In genomic region chr2:137208361-137208973, GRCh38 we compare ENCODE assay signal across 13 cellular contexts.
DNase-seq lines count a peak whose midpoint lies in the region; ATAC-seq, FAIRE-seq and TF ChIP-seq lines count a peak whose summit lies in the region.
"Had no signal": no experiment of that assay in that cellular context is flagged by ENCODE, and none has a peak within 500 bp of the region (broad histone marks: within the 10 kb centered on the region; RNA-seq: fewer than 3 reads in every experiment).

No MANE protein-coding gene starts in this region.

- peak overlapping the region; percentile 9 for H2AFZ ChIP-seq in hepatocyte

- TF ChIP-seq POLR2A in adrenal gland (IDR thresholded peaks at IDR 0.05): no peak
- no peak for TF ChIP-seq POLR2A in gastrocnemius medialis (IDR thresholded peaks at IDR 0.05)

- FAIRE-seq in urothelium cell line (lab: Jason Lieb, UNC): no peak

- no peak for ATAC-seq in gastrocnemius medialis
- ATAC-seq: left lobe of liver had no signal

- TF ChIP-seq CTCF in adrenal gland (IDR thresholded peaks at IDR 0.05) (no peak), hepatocyte (IDR thresholded peaks at IDR 0.05; ENCODE audit: poor library complexity) (no peak), gastrocnemius medialis (IDR thresholded peaks at IDR 0.05 in 4 of 5, conservative IDR thresholded peaks at IDR 0.05 in 1 of 5) (no peak), osteocyte (IDR thresholded peaks at IDR 0.05) (no peak)

- peaks cover 2% of the 10 kb centered on the region for H3K27me3 Mint-ChIP-seq in osteocyte (ENCODE audit: unreplicated experiment)
- H3K27me3 Mint-ChIP-seq: activated T-cell treated with anti-CD3 and anti-CD28 coated beads, Interleukin-2, amount 50 U/mL, for 24 hours; CD8-positive, alpha-beta memory T cell had no signal

- no peaks in the 10 kb centered on the region for H3K36me3 Mint-ChIP-seq in osteocyte (ENCODE audit: unreplicated experiment)
- H3K36me3 Mint-ChIP-seq: CD8-positive, alpha-beta memory T cell had no signal

- H3K4me3 ChIP-seq in adrenal gland (no peak overlapping the region), hepatocyte (no peak overlapping the region), gastrocnemius medialis (no peak overlapping the region)
- H3K4me3 ChIP-seq: smooth muscle cell had no signal

- no peaks in the 10 kb centered on the region for H4K20me1 ChIP-seq in hepatocyte (ENCODE audit: insufficient read depth, poor library complexity, severe bottlenecking)

- H3K27ac Mint-ChIP-seq in osteocyte (ENCODE audit: unreplicated experiment): no peak overlapping the region
- H3K27ac Mint-ChIP-seq: activated T-cell treated with anti-CD3 and anti-CD28 coated beads, Interleukin-2, amount 50 U/mL, for 24 hours; CD8-positive, alpha-beta memory T cell had no signal

- H3K27me3 ChIP-seq in adrenal gland: no peaks in the 10 kb centered on the region
- H3K27me3 ChIP-seq in hepatocyte: no peaks in the 10 kb centered on the region
- H3K27me3 ChIP-seq in gastrocnemius medialis: no peaks in the 10 kb centered on the region

- intact Hi-C loops in adrenal gland (cut with DNase I) (no loop called here), gastrocnemius medialis (cut with DNase I; ENCODE audit: low total_unique reads) (no loop called here)

- no peak overlapping the region for H3K27ac ChIP-seq in adrenal gland
- H3K27ac ChIP-seq in hepatocyte: peak overlapping the region; percentile 83
- H3K27ac ChIP-seq in gastrocnemius medialis: no peak overlapping the region

- H3K4me2 ChIP-seq in hepatocyte: peak overlapping the region; percentile 16
- H3K4me2 ChIP-seq: smooth muscle cell had no signal

- no peaks in the 10 kb centered on the region for H3K9me3 Mint-ChIP-seq in osteocyte (ENCODE audit: unreplicated experiment)
- H3K9me3 Mint-ChIP-seq: activated T-cell treated with anti-CD3 and anti-CD28 coated beads, Interleukin-2, amount 50 U/mL, for 24 hours; neural crest cell had no signal

- H3K79me2 ChIP-seq in hepatocyte: no peaks in the 10 kb centered on the region

- H3K4me1 ChIP-seq in adrenal gland (replicated peaks in 1 of 2): no peaks in the 10 kb centered on the region
- H3K4me1 ChIP-seq in hepatocyte (ENCODE audit: insufficient read depth): peaks cover 8% of the 10 kb centered on the region
- H3K4me1 ChIP-seq in gastrocnemius medialis: no peaks in the 10 kb centered on the region

- H3K36me3 ChIP-seq in adrenal gland (replicated peaks in 1 of 2) (no peaks in the 10 kb centered on the region), hepatocyte (replicated peaks; ENCODE audit: insufficient read depth, low read depth) (no peaks in the 10 kb centered on the region), gastrocnemius medialis (no peaks in the 10 kb centered on the region)

- no peaks in the 10 kb centered on the region for H3K9me3 ChIP-seq in adrenal gland (replicated peaks in 1 of 3)
- no peaks in the 10 kb centered on the region for H3K9me3 ChIP-seq in hepatocyte (ENCODE audit: low read depth)
- H3K9me3 ChIP-seq in gastrocnemius medialis: no peaks in the 10 kb centered on the region

- H3K9me2 ChIP-seq in hepatocyte (replicated peaks; ENCODE audit: insufficient read depth): no peaks in the 10 kb centered on the region

- WGBS in adrenal gland, 4 donors: 80 to 84% (median 83%) methylated on average over 4 of the region's 4 CpGs
- WGBS in hepatocyte (ENCODE audit: low lambda C conversion rate, missing lambda C conversion rate): 21% methylated on average over 4 of the region's 4 CpGs

- DNase-seq in HPDE6-E6E7 (ENCODE audit: extremely low spot score) (peak; percentile 13), adrenal gland (peak in 6 of 7 donors; percentile 18 to 77 (median 36)), hepatocyte (ENCODE audit: low spot score) (peak; percentile 68), urothelium cell line (ENCODE audit: low spot score) (peak; percentile 32), gastrocnemius medialis (no peak), HCEC 1CT (no peak), osteocyte (ENCODE audit: extremely low spot score, unreplicated experiment) (no peak)
- DNase-seq: activated T-cell treated with anti-CD3 and anti-CD28 coated beads, Interleukin-2, amount 50 U/mL, for 24 hours; anterior cingulate cortex; CD8-positive, alpha-beta memory T cell had no signal

- in situ Hi-C loops in gastrocnemius medialis (cut with MboI; ENCODE audit: low sequenced_read_pairs in 4 of 4): no loop called here

- H3K4me3 Mint-ChIP-seq in osteocyte (ENCODE audit: unreplicated experiment): no peak overlapping the region
- H3K4me3 Mint-ChIP-seq: activated T-cell treated with anti-CD3 and anti-CD28 coated beads, Interleukin-2, amount 50 U/mL, for 24 hours; CD8-positive, alpha-beta memory T cell; neural crest cell had no signal

- peaks cover 3% of the 10 kb centered on the region for H3K4me1 Mint-ChIP-seq in osteocyte (ENCODE audit: unreplicated experiment)
- H3K4me1 Mint-ChIP-seq: CD8-positive, alpha-beta memory T cell; neural crest cell had no signal

Comparison
In these comparisons a context has a peak if more than half of its experiments do, and no peak if none do; other contexts are left out.
1. DNase-seq: peak in HPDE6-E6E7 (single experiment), adrenal gland (6 of 7), hepatocyte (single experiment) and urothelium cell line (single experiment); none in gastrocnemius medialis (0 of 2), HCEC 1CT (single experiment) and osteocyte (single experiment).